1 cellular context compared by ENCODE assay signal in the genomic region with DNA sequence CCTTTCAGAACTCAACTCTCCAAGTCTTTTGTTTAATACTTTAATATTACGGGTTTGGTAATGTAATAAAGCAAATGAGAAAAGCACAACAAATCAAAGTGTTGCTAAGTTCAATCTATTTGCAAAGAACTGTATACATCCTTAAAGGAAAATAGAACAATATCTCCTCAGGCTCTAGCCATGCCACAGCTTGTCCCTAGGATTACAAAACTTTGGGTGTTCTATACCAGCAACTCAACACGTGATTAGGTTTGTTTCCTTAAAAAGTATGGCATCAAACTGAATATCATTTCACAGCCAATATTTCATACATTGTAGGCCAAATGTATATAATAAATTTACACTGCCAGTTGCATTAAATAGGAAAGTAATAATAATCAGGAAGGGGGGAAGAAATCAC.
TF ChIP-seq lines count a peak whose summit lies in the region.

No MANE protein-coding gene starts in this region.

TF ChIP-seq in IMR-90, 13 proteins besides CTCF, POLR2A, EP300 and RAD21 (continued from another document):
- TF ChIP-seq, protein P1, sequence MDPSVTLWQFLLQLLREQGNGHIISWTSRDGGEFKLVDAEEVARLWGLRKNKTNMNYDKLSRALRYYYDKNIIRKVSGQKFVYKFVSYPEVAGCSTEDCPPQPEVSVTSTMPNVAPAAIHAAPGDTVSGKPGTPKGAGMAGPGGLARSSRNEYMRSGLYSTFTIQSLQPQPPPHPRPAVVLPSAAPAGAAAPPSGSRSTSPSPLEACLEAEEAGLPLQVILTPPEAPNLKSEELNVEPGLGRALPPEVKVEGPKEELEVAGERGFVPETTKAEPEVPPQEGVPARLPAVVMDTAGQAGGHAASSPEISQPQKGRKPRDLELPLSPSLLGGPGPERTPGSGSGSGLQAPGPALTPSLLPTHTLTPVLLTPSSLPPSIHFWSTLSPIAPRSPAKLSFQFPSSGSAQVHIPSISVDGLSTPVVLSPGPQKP (IDR thresholded peaks at IDR 0.05; ENCODE audit: borderline replicate concordance, low read depth, low read length) = no peak
